In the genomic region with DNA sequence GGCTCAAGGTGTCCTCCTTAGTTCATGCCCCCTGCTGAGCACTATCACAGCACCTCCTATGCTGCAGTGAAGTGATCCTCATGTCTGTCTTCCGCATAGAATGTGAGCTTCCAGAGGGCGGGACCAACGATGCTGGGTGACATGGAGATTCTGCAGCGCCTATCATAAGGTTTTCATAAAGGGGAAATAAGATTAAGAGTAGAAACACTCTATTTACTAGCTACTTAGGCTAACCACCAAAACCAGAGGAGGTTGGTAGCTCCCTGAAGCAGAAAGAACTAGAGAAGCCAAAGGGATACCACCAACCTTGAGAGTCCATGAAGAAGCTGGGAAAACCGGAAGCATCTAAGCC, we compare ENCODE assay signal across 22 cellular contexts. TPM values are rescaled to one million over a fixed set of nuclear protein-coding genes. Genes with fewer than 3 reads are reported as not detected.
DNase-seq lines count a peak whose midpoint lies in the region; TF ChIP-seq lines count a peak whose summit lies in the region.
"Had no signal": no experiment of that assay in that cellular context is flagged by ENCODE, and none has a peak within 500 bp of the region (broad histone marks: within the 10 kb centered on the region; RNA-seq: fewer than 3 reads in every experiment).

No MANE protein-coding gene starts in this region.

- H3K9ac ChIP-seq in Loucy (ENCODE audit: low read depth, low read length, poor library complexity, severe bottlenecking) (peak overlapping the region; percentile 9), colonic mucosa (ENCODE audit: low read depth in 2 of 2, low read length in 2 of 2) (no peak overlapping the region)

- TF ChIP-seq POLR2A in spleen (IDR thresholded peaks at IDR 0.05) = no peak

- DNase-seq in colonic mucosa (no peak), spleen (no peak), islet precursor cell (no peak), dorsolateral prefrontal cortex (no peak), NCI-H1930 (lab: John Stamatoyannopoulos, UW) (no peak)
- DNase-seq in effector memory CD4-positive, alpha-beta T cell = no peak
- DNase-seq: activated CD4-positive, alpha-beta T cell treated with anti-CD3 and anti-CD28 coated beads for 4 hours; activated naive CD8-positive, alpha-beta T cell treated with anti-CD3 and anti-CD28 coated beads, Interleukin-2, amount 10 ng/mL, durations not matched to agents 7 days and 5 days; CD4-positive, alpha-beta memory T cell; H9; Kasumi-1; NCI-H1105; NCI-H2081 treated with DMSO at 0.1 percent for 48 hours; retina; stimulated activated CD4-positive, alpha-beta T cell treated with anti-CD3 and anti-CD28 coated beads, Interleukin-12 subunit alpha, Interleukin-12 subunit beta, amount 100 ng/mL, for 4 hours had no signal

- intact Hi-C loops in colonic mucosa (cut with DNase I) (no loop called here), spleen (cut with DNase I; ENCODE audit: low total_unique reads) (loop anchor here (10.0 kb wide), 1 partner anchor 54 kb away; no protein-coding TSS in a partner anchor), dorsolateral prefrontal cortex (cut with DNase I) (no loop called here)

- H2AFZ ChIP-seq in Loucy (ENCODE audit: low read length) = no peak overlapping the region

- WGBS in spleen, 5 donors = 47 to 56% (median 53%) methylated on average over 5 of the region's 5 CpGs

- H3K4me1 ChIP-seq in Loucy (ENCODE audit: insufficient read depth, low read length, poor library complexity, severe bottlenecking) = peaks cover 56% of the 10 kb centered on the region
- no peaks in the 10 kb centered on the region for H3K4me1 ChIP-seq in colonic mucosa
- peaks cover 17 to 89% (median 65%) of the 10 kb centered on the region in 6 donors for H3K4me1 ChIP-seq in spleen
- H3K4me1 ChIP-seq in effector memory CD4-positive, alpha-beta T cell (ENCODE audit: control insufficient read depth, insufficient read depth, low read length, poor library complexity, severe bottlenecking) = peaks cover 7% of the 10 kb centered on the region

- H3K27me3 ChIP-seq in Loucy (ENCODE audit: insufficient read depth, low read length, poor library complexity, severe bottlenecking) = no peaks in the 10 kb centered on the region
- H3K27me3 ChIP-seq in colonic mucosa = no peaks in the 10 kb centered on the region
- no peaks in the 10 kb centered on the region for H3K27me3 ChIP-seq in spleen (replicated peaks in 1 of 7)
- no peaks in the 10 kb centered on the region for H3K27me3 ChIP-seq in dorsolateral prefrontal cortex
- no peaks in the 10 kb centered on the region for H3K27me3 ChIP-seq in effector memory CD4-positive, alpha-beta T cell (replicated peaks; ENCODE audit: control insufficient read depth, insufficient read depth, low read length, poor library complexity, severe bottlenecking)
- H3K27me3 ChIP-seq: brain microvascular endothelial cell, suprapubic skin had no signal

- TF ChIP-seq CTCF in C4-2B (conservative IDR thresholded peaks at IDR 0.05) = no peak
- TF ChIP-seq CTCF in Loucy (conservative IDR thresholded peaks at IDR 0.05; ENCODE audit: low read length) = no peak
- no peak for TF ChIP-seq CTCF in colonic mucosa (IDR thresholded peaks at IDR 0.05)
- no peak for TF ChIP-seq CTCF in spleen (IDR thresholded peaks at IDR 0.05 in 8 of 11, conservative IDR thresholded peaks at IDR 0.05 in 3 of 11)
- TF ChIP-seq CTCF in dorsolateral prefrontal cortex (IDR thresholded peaks at IDR 0.05 in 54 of 56, conservative IDR thresholded peaks at IDR 0.05 in 2 of 56; ENCODE audit: low read depth in 1 of 56, partially characterized antibody in 56 of 56) = no peak

- H3K4me2 ChIP-seq in Loucy (ENCODE audit: low read depth, low read length, poor library complexity, severe bottlenecking) = peak overlapping the region; percentile 38

- H3K79me2 ChIP-seq in Loucy (ENCODE audit: insufficient read depth, low read length) = no peaks in the 10 kb centered on the region

- no peaks in the 10 kb centered on the region for H3F3A ChIP-seq in Loucy (ENCODE audit: low read depth)

- peak overlapping the region; percentile 45; the same call in 1 of the 2 replicates for H3K27ac ChIP-seq in C4-2B
- peak overlapping the region; percentile 38 for H3K27ac ChIP-seq in colonic mucosa
- H3K27ac ChIP-seq in spleen = peak overlapping the region; percentile 8 to 86 (median 73)
- H3K27ac ChIP-seq in dorsolateral prefrontal cortex = no peak overlapping the region
- no peak overlapping the region for H3K27ac ChIP-seq in effector memory CD4-positive, alpha-beta T cell (ENCODE audit: insufficient read depth, low read length, poor library complexity, severe bottlenecking)
- H3K27ac ChIP-seq: brain microvascular endothelial cell, suprapubic skin had no signal

- H3K4me3 ChIP-seq in Loucy (ENCODE audit: low read length, poor library complexity, severe bottlenecking) = peak overlapping the region; percentile 6
- no peak overlapping the region for H3K4me3 ChIP-seq in colonic mucosa
- no peak overlapping the region for H3K4me3 ChIP-seq in spleen
- H3K4me3 ChIP-seq in dorsolateral prefrontal cortex = no peak overlapping the region
- no peak overlapping the region for H3K4me3 ChIP-seq in effector memory CD4-positive, alpha-beta T cell (ENCODE audit: insufficient read depth, low read depth, low read length, poor library complexity, severe bottlenecking)
- H3K4me3 ChIP-seq: heart left ventricle, suprapubic skin had no signal

- H3K9me3 ChIP-seq in Loucy (ENCODE audit: insufficient read depth, low read depth, low read length) (no peaks in the 10 kb centered on the region), colonic mucosa (no peaks in the 10 kb centered on the region), spleen (no peaks in the 10 kb centered on the region)
- no peaks in the 10 kb centered on the region for H3K9me3 ChIP-seq in effector memory CD4-positive, alpha-beta T cell (ENCODE audit: control insufficient read depth, low read length)
- H3K9me3 ChIP-seq: heart left ventricle, suprapubic skin had no signal

- H3K36me3 ChIP-seq in Loucy (ENCODE audit: insufficient read depth, low read length) (no peaks in the 10 kb centered on the region), colonic mucosa (no peaks in the 10 kb centered on the region), spleen (no peaks in the 10 kb centered on the region)
- H3K36me3 ChIP-seq in effector memory CD4-positive, alpha-beta T cell (ENCODE audit: control insufficient read depth, insufficient read depth, low read length) = no peaks in the 10 kb centered on the region
- H3K36me3 ChIP-seq: brain microvascular endothelial cell, heart left ventricle, suprapubic skin had no signal

- H3K9me2 ChIP-seq in Loucy (replicated peaks; ENCODE audit: low read depth, low read length) = no peaks in the 10 kb centered on the region

- H4K20me1 ChIP-seq in Loucy (ENCODE audit: insufficient read depth, low read length, poor library complexity, severe bottlenecking) = no peaks in the 10 kb centered on the region

RNA-seq across cellular contexts. Expression of gene POU2AF1, which starts 39.3 kb away (rescaled TPM):
- total RNA-seq in colonic mucosa = 1 to 10 TPM; 3.1 to 3.7 TPM
- 100 to 1,000 TPM in 4 of 7 donors, 10 to 100 TPM in 3; 89.1 to 280 (median 124) TPM for total RNA-seq in spleen
- polyA plus RNA-seq in spleen = 100 to 1,000 TPM in 1 of 3 donors, 10 to 100 TPM in 2; 60.1 to 108 (median 73.0) TPM
- 1 to 10 TPM in 65 of 120 experiments, under 1 TPM in 48, not detected in 7; 0.14 to 6.3 (median 1.1) TPM for total RNA-seq in dorsolateral prefrontal cortex
- total RNA-seq: H9, NCI-H460, suprapubic skin had no signal
- polyA plus RNA-seq: AG04450 had no signal

Comparison
In these comparisons a context has a peak if more than half of its experiments do, and no peak if none do; other contexts are left out.
1. H3K27ac ChIP-seq: peak in C4-2B (single experiment), colonic mucosa (single experiment) and spleen (8 of 8); none in dorsolateral prefrontal cortex (0 of 59) and effector memory CD4-positive, alpha-beta T cell (single experiment).
2. RNA of gene POU2AF1, which starts 39.3 kb away (total RNA-seq): 89.1 to 280 TPM in spleen; 3.1 to 3.7 TPM in colonic mucosa and 0.14 to 6.3 TPM in dorsolateral prefrontal cortex; every median in the first group is over 10 times any median in the second.